In genomic region chr10:132388901-132389630, GRCh38 we compare ENCODE assay signal across 12 cellular contexts. TPM values are rescaled to one million over a fixed set of nuclear protein-coding genes. Genes with fewer than 3 reads are reported as not detected.
DNase-seq lines count a peak whose midpoint lies in the region; ATAC-seq, FAIRE-seq and TF ChIP-seq lines count a peak whose summit lies in the region.
"Had no signal": no experiment of that assay in that cellular context is flagged by ENCODE, and none has a peak within 500 bp of the region (broad histone marks: within the 10 kb centered on the region; RNA-seq: fewer than 3 reads in every experiment).

No MANE protein-coding gene starts in this region.

- peaks cover 49% of the 10 kb centered on the region for H3K4me1 Mint-ChIP-seq in dendritic cell treated with granulocyte-macrophage colony-stimulating factor and Interleukin-4, amounts not matched to agents 40 ng/mL and 50 ng/mL, for 4 days (ENCODE audit: low read depth)

- WGBS in pancreas, 2 donors = 10 to 14% methylated on average over 25 of the region's 25 CpGs

- H3K36me3 ChIP-seq in pancreas = no peaks in the 10 kb centered on the region

- peak; percentile 9 for DNase-seq in COLO668 (lab: John Stamatoyannopoulos, UW; ENCODE audit: unreplicated experiment)
- DNase-seq in HTR-8/SVneo (ENCODE audit: insufficient read length, low spot score) = peak; percentile 36
- DNase-seq in pancreas = peak; percentile 78 to 95 (median 84)
- DNase-seq in SW480 (ENCODE audit: low spot score) = no peak
- DNase-seq in SKM-1 treated with dmso at 0.1 percent for 144 hours (lab: John Stamatoyannopoulos, UW; ENCODE audit: unreplicated experiment) = no peak
- DNase-seq: GF-D8, NCI-H1694 had no signal

- peaks cover 11% of the 10 kb centered on the region for H3K9me3 Mint-ChIP-seq in dendritic cell treated with granulocyte-macrophage colony-stimulating factor and Interleukin-4, amounts not matched to agents 40 ng/mL and 50 ng/mL, for 4 days

- peak overlapping the region; percentile 22 for H3K27ac Mint-ChIP-seq in dendritic cell treated with granulocyte-macrophage colony-stimulating factor and Interleukin-4, amounts not matched to agents 40 ng/mL and 50 ng/mL, for 4 days
- H3K27ac Mint-ChIP-seq: activated T-helper 2 cell treated with anti-CD3 and anti-CD28 coated beads, Interferon-gamma antibody, Interleukin-2, Interleukin-4, amounts not matched to agents 10 μg/mL and 5 μg/mL and 100 μg/mL, durations not matched to agents 14 hours and 24 hours and 36 hours; stimulated activated naive CD8-positive, alpha-beta T cell treated with anti-CD3 and anti-CD28 coated beads, Interleukin-15, Interleukin-2, amounts not matched to agents 100 ng/mL and 50 ng/mL, for 24 hours had no signal

- intact Hi-C loops in dendritic cell treated with granulocyte-macrophage colony-stimulating factor and Interleukin-4, amounts not matched to agents 40 ng/mL and 50 ng/mL, for 4 days (cut with micrococcal nuclease) = loop anchor here (5.0 to 10.0 kb wide), 2 partner anchors 33 to 246 kb away; no protein-coding TSS in a partner anchor
- intact Hi-C loops in pancreas (cut with DNase I) = loop anchor here (5.0 to 10.0 kb wide), 2 partner anchors 63 to 256 kb away; no protein-coding TSS in a partner anchor

- no peak overlapping the region for H3K4me3 Mint-ChIP-seq in dendritic cell treated with granulocyte-macrophage colony-stimulating factor and Interleukin-4, amounts not matched to agents 40 ng/mL and 50 ng/mL, for 4 days
- H3K4me3 Mint-ChIP-seq: stimulated activated naive CD8-positive, alpha-beta T cell treated with anti-CD3 and anti-CD28 coated beads, Interleukin-15, Interleukin-2, amounts not matched to agents 100 ng/mL and 50 ng/mL, for 24 hours had no signal

- FAIRE-seq in HTR-8/SVneo (lab: Jason Lieb, UNC) (no peak), pancreas (lab: Jason Lieb, UNC) (no peak)

- H3K36me3 Mint-ChIP-seq in dendritic cell treated with granulocyte-macrophage colony-stimulating factor and Interleukin-4, amounts not matched to agents 40 ng/mL and 50 ng/mL, for 4 days (ENCODE audit: low read depth) = no peaks in the 10 kb centered on the region

- H3K27me3 ChIP-seq in pancreas = no peaks in the 10 kb centered on the region

- peaks cover 34% of the 10 kb centered on the region for H3K27me3 Mint-ChIP-seq in dendritic cell treated with granulocyte-macrophage colony-stimulating factor and Interleukin-4, amounts not matched to agents 40 ng/mL and 50 ng/mL, for 4 days
- H3K27me3 Mint-ChIP-seq: stimulated activated naive CD8-positive, alpha-beta T cell treated with anti-CD3 and anti-CD28 coated beads, Interleukin-15, Interleukin-2, amounts not matched to agents 100 ng/mL and 50 ng/mL, for 24 hours had no signal

- no peaks in the 10 kb centered on the region for H3K9me3 ChIP-seq in pancreas

- ATAC-seq in pancreas (peak; percentile 66 to 88 (median 78)), GM19455 (IDR thresholded peaks at IDR 0.05; ENCODE audit: unreplicated experiment) (no peak), GM18511 (IDR thresholded peaks at IDR 0.05; ENCODE audit: unreplicated experiment) (no peak)

- peaks cover 10% of the 10 kb centered on the region in 3 donors for H3K4me1 ChIP-seq in pancreas

- TF ChIP-seq CTCF in pancreas (IDR thresholded peaks at IDR 0.05) = no peak

- H3K4me3 ChIP-seq in pancreas = no peak overlapping the region

- peak overlapping the region; percentile 33 to 68 (median 50) for H3K27ac ChIP-seq in pancreas

RNA-seq across cellular contexts. Expression of gene PWWP2B, which starts 7.9 kb away (rescaled TPM):
- 10 to 100 TPM; 17.8 to 44.1 (median 25.9) TPM for total RNA-seq in pancreas
- polyA plus RNA-seq in pancreas = 10 to 100 TPM; 23.5 to 25.2 TPM

RNA-seq across cellular contexts. Expression of gene LRRC27, which starts 57.1 kb away (rescaled TPM):
- total RNA-seq in pancreas = 1 to 10 TPM; 2.5 to 6.5 (median 4.1) TPM
- 10 to 100 TPM in 1 of 2 donors, 1 to 10 TPM in 1; 5.8 to 11.1 TPM for polyA plus RNA-seq in pancreas

Comparison
In these comparisons a context has a peak if more than half of its experiments do, and no peak if none do; other contexts are left out.
1. DNase-seq: peak in COLO668 (single experiment), HTR-8/SVneo (single experiment) and pancreas (6 of 6); none in SW480 (single experiment) and SKM-1 treated with dmso at 0.1 percent for 144 hours (single experiment).
2. ATAC-seq: peak in pancreas (4 of 4); none in GM19455 (single experiment) and GM18511 (single experiment).